ENCODE assay signal across 1 cellular context in genomic region chr12:49320411-49321103, GRCh38.
TF ChIP-seq lines count a peak whose summit lies in the region.

No MANE protein-coding gene starts in this region.

TF ChIP-seq in K562, 482 proteins besides CTCF, POLR2A, EP300 and RAD21:
- TF ChIP-seq ZNF512 (tag; IDR thresholded peaks at IDR 0.05) = peak; percentile 91
